14 cellular contexts compared by ENCODE assay signal in the genomic region with DNA sequence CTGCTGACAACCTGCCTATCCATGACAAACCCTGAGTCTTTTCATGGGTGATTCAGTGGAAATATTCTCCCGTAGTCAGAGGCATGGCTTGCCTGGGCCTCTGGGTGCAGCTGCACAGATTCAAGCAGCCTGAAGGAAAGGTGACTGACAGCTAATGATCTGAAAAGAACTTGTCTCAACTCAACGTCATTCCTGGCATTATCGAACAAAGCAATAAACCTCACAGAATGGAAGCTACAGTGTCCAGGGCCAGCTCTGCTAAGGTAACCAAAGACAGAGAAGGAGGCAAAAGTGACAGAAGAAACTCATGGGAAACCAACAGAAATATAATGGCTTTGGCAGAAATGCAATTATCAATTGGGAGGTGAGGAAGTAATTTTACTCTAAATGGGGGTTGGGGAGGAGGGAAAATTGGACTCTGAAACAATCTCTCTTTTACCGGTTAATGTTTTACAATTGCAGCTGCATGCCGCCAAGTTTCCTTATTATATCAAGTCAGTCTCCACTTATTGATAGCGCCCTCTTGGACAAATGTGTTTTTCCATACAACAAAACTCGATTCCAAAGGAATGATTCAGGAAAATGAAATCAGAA. TPM values are rescaled to one million over a fixed set of nuclear protein-coding genes. Genes with fewer than 3 reads are reported as not detected.
A peak's percentile ranks its signal among the peaks of the same experiment; 100 is the strongest.
DNase-seq lines count a peak whose midpoint lies in the region; ATAC-seq and TF ChIP-seq lines count a peak whose summit lies in the region.
"Had no signal": no experiment of that assay in that cellular context is flagged by ENCODE, and none has a peak within 500 bp of the region (broad histone marks: within the 10 kb centered on the region; RNA-seq: fewer than 3 reads in every experiment).

No MANE protein-coding gene starts in this region.

- peak overlapping the region; percentile 48; the same call in 1 of the 2 replicates for H3K4me2 ChIP-seq in IMR-90 (ENCODE audit: low read depth, low read length)

- H3K56ac ChIP-seq in IMR-90 (ENCODE audit: extremely low read depth, insufficient read depth, low read length) = no peak overlapping the region

- CTCF ChIA-PET in IMR-90 (lab: Yijun Ruan, JAX) = no interaction called here

- peak overlapping the region; percentile 41; the same call in 1 of the 2 replicates for H2BK20ac ChIP-seq in IMR-90 (ENCODE audit: low read depth, low read length)

- no peak overlapping the region for H2AFZ ChIP-seq in IMR-90 (replicated peaks; ENCODE audit: low read length, poor library complexity)

- H4K8ac ChIP-seq in IMR-90 (ENCODE audit: low read depth in 2 of 2, low read length in 2 of 2) = peak overlapping the region; percentile 17 to 35; a peak in 2 of 4 replicates

- H3K4me3 ChIP-seq in IMR-90 (ENCODE audit: insufficient read depth, low read depth, low read length) (no peak overlapping the region), colonic mucosa (no peak overlapping the region), lower lobe of right lung (no peak overlapping the region)

- peak overlapping the region; percentile 48; the same call in 1 of the 2 replicates for H4K91ac ChIP-seq in IMR-90 (ENCODE audit: insufficient read depth, low read depth, low read length)

- H3K4me1 ChIP-seq in IMR-90 (ENCODE audit: control insufficient read depth, insufficient read depth, low read length) (peaks cover 30% of the 10 kb centered on the region), colonic mucosa (peaks cover 3% of the 10 kb centered on the region), lower lobe of right lung (peaks cover 70% of the 10 kb centered on the region)

- peak overlapping the region; percentile 52 for H2BK5ac ChIP-seq in IMR-90 (ENCODE audit: low read depth, low read length, poor library complexity, severe bottlenecking)

- H2BK15ac ChIP-seq in IMR-90 (ENCODE audit: low read depth, low read length) = no peak overlapping the region

- H3K79me1 ChIP-seq in IMR-90 (ENCODE audit: low read depth in 1 of 2, low read length in 2 of 2) = peaks cover 25 to 83% of the 10 kb centered on the region in 2 experiments

- H3K18ac ChIP-seq in IMR-90 (ENCODE audit: low read depth, low read length) = peak overlapping the region; percentile 48; the same call in 1 of the 2 replicates

- TF ChIP-seq CTCF in IMR-90 (conservative IDR thresholded peaks at IDR 0.05; ENCODE audit: low read depth, low read length) = no peak
- no peak for TF ChIP-seq CTCF in colonic mucosa (IDR thresholded peaks at IDR 0.05)
- no peak for TF ChIP-seq CTCF in lower lobe of right lung (IDR thresholded peaks at IDR 0.05)

- BruUV-seq in IMR-90 (replicated peaks; lab: Mats Ljungman, UMichigan) = no TSS peak

- peaks cover 19% of the 10 kb centered on the region for H3K36me3 ChIP-seq in IMR-90 (ENCODE audit: control insufficient read depth, insufficient read depth, low read length)
- H3K36me3 ChIP-seq in colonic mucosa = no peaks in the 10 kb centered on the region
- H3K36me3 ChIP-seq in lower lobe of right lung = no peaks in the 10 kb centered on the region

- H4K20me1 ChIP-seq in IMR-90 (ENCODE audit: insufficient read depth, low read length) = peaks cover 58% of the 10 kb centered on the region

- in situ Hi-C loops in IMR-90 (cut with MboI; ENCODE audit: low sequenced_read_pairs) = no loop called here

- POLR2A ChIA-PET in IMR-90 (lab: Charles Lee; ENCODE audit: unreplicated experiment) = no interaction called here

- no peaks in the 10 kb centered on the region for H3K27me3 ChIP-seq in IMR-90 (ENCODE audit: control insufficient read depth, insufficient read depth, low read length)
- no peaks in the 10 kb centered on the region for H3K27me3 ChIP-seq in colonic mucosa
- no peaks in the 10 kb centered on the region for H3K27me3 ChIP-seq in lower lobe of right lung (ENCODE audit: low read depth)

- WGBS in IMR-90 (ENCODE audit: extremely low coverage in 2 of 2, insufficient read length in 1 of 2), 2 experiments = 0% methylated on average over 1 of the region's 7 CpGs; no CpG with 5 or more reads in 1 of the 2 experiments

- no peaks in the 10 kb centered on the region for H3K9me3 ChIP-seq in IMR-90 (ENCODE audit: control insufficient read depth, insufficient read depth, low read length)
- H3K9me3 ChIP-seq in colonic mucosa = no peaks in the 10 kb centered on the region
- H3K9me3 ChIP-seq in lower lobe of right lung = no peaks in the 10 kb centered on the region

- intact Hi-C loops in IMR-90 (cut with micrococcal nuclease) (no loop called here), colonic mucosa (cut with DNase I) (no loop called here), lower lobe of right lung (cut with DNase I) (no loop called here)

- H2BK120ac ChIP-seq in IMR-90 (ENCODE audit: low read depth, low read length) = 0 out of 2 replicates have a peak overlapping the region, but pooled peaks have one; percentile 10

- H4K5ac ChIP-seq in IMR-90 (ENCODE audit: low read depth, low read length) = peak overlapping the region; percentile 15; the same call in 1 of the 2 replicates

- H3K14ac ChIP-seq in IMR-90 (replicated peaks; ENCODE audit: low read depth, low read length) = peak overlapping the region; percentile 58; the same call in 1 of the 2 replicates

- peaks cover 21% of the 10 kb centered on the region for H3K9me1 ChIP-seq in IMR-90 (ENCODE audit: insufficient read depth, low read length)

- DNase-seq in IMR-90 = no peak
- DNase-seq in colonic mucosa = peak; percentile 68
- no peak for DNase-seq in lower lobe of right lung
- no peak for DNase-seq in substantia nigra (lab: John Stamatoyannopoulos, UW)
- no peak for DNase-seq in NOMO-1 treated with dmso at 0.1 percent for 144 hours (lab: John Stamatoyannopoulos, UW; ENCODE audit: unreplicated experiment)
- DNase-seq in EL = no peak
- DNase-seq: CD4-positive, alpha-beta memory T cell; effector memory CD8-positive, alpha-beta T cell; NCI-H1105 treated with DMSO at 0.1 percent for 48 hours; NCI-H226; stimulated activated CD4-positive, alpha-beta T cell treated with anti-CD3 and anti-CD28 coated beads, Interleukin-4, amount 100 ng/mL, for 4 hours; stimulated activated naive B cell treated with anti-CD40 and anti-IgM and Interleukin-4, amounts not matched to agents 10 μg/mL and 1 μg/mL and 100 μg/mL, for 72 hours had no signal

- dilution Hi-C loops in IMR-90 (cut with HindIII; ENCODE audit: low sequenced_read_pairs, unreplicated experiment) = no loop called here

- 0 out of 2 replicates have a peak, but pooled peaks have one; percentile 4 for ATAC-seq in IMR-90 (ENCODE audit: low read depth)
- peak in 1 of 2 donors; percentile 35 for ATAC-seq in lower lobe of right lung
- ATAC-seq in GM18505 (IDR thresholded peaks at IDR 0.05; ENCODE audit: unreplicated experiment) = no peak
- ATAC-seq: effector memory CD8-positive, alpha-beta T cell; HCT116; stimulated activated naive B cell treated with anti-CD40 and anti-IgM and Interleukin-4, amounts not matched to agents 10 μg/mL and 1 μg/mL and 100 μg/mL, for 72 hours had no signal

- peak overlapping the region; percentile 73 for H3K23ac ChIP-seq in IMR-90 (ENCODE audit: low read depth, low read length)

- TF ChIP-seq RAD21 in IMR-90 (IDR thresholded peaks at IDR 0.05; ENCODE audit: low read length) = no peak

- TF ChIP-seq POLR2A in IMR-90 (IDR thresholded peaks at IDR 0.05; ENCODE audit: low read depth, low read length) (no peak; the same call in 1 of the 2 replicates), GM18505 (IDR thresholded peaks at IDR 0.05; ENCODE audit: borderline replicate concordance, extremely low read depth, insufficient read depth, insufficient read length) (no peak)

- no peak overlapping the region for H2AK9ac ChIP-seq in IMR-90 (replicated peaks; ENCODE audit: low read depth, low read length, poor library complexity)

- H3K9ac ChIP-seq in IMR-90 (ENCODE audit: low read depth, low read length) (no peak overlapping the region; the same call in 1 of the 2 replicates), colonic mucosa (ENCODE audit: low read depth in 2 of 2, low read length in 2 of 2) (peak overlapping the region in 1 of 2 donors; percentile 79)

- peak overlapping the region; percentile 70 for H3K4ac ChIP-seq in IMR-90 (ENCODE audit: low read depth, low read length)

- H2AK5ac ChIP-seq in IMR-90 (ENCODE audit: low read depth, low read length) = peak overlapping the region; percentile 68; the same call in 1 of the 2 replicates

- H3K27ac ChIP-seq in IMR-90 (ENCODE audit: insufficient read depth, low read length) (0 out of 2 replicates have a peak overlapping the region, but pooled peaks have one; percentile 5), colonic mucosa (peak overlapping the region; percentile 58), lower lobe of right lung (peak overlapping the region; percentile 32), substantia nigra (ENCODE audit: low read depth, low read length, poor library complexity, severe bottlenecking) (peak overlapping the region; percentile 14)

TF ChIP-seq in IMR-90, 13 proteins besides CTCF, POLR2A, EP300 and RAD21 (continues in another document):
- TF ChIP-seq BHLHE40 (IDR thresholded peaks at IDR 0.05; ENCODE audit: low read depth, low read length) = no peak
- no peak for TF ChIP-seq SMC3 (IDR thresholded peaks at IDR 0.05; ENCODE audit: low read depth, low read length)
- no peak for TF ChIP-seq MAFK (IDR thresholded peaks at IDR 0.05; ENCODE audit: low read depth, low read length)
- no peak for TF ChIP-seq RFX5 (IDR thresholded peaks at IDR 0.05; ENCODE audit: low read depth, low read length)
- no peak for TF ChIP-seq NFE2L2 (IDR thresholded peaks at IDR 0.05; ENCODE audit: low read depth, low read length)
- TF ChIP-seq, protein P1, sequence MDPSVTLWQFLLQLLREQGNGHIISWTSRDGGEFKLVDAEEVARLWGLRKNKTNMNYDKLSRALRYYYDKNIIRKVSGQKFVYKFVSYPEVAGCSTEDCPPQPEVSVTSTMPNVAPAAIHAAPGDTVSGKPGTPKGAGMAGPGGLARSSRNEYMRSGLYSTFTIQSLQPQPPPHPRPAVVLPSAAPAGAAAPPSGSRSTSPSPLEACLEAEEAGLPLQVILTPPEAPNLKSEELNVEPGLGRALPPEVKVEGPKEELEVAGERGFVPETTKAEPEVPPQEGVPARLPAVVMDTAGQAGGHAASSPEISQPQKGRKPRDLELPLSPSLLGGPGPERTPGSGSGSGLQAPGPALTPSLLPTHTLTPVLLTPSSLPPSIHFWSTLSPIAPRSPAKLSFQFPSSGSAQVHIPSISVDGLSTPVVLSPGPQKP (IDR thresholded peaks at IDR 0.05; ENCODE audit: borderline replicate concordance, low read depth, low read length) = no peak
- no peak for TF ChIP-seq CEBPB (IDR thresholded peaks at IDR 0.05; ENCODE audit: low read depth, low read length)
- TF ChIP-seq RCOR1 (IDR thresholded peaks at IDR 0.05; ENCODE audit: insufficient replicate concordance, low read length) = no peak
- TF ChIP-seq FOS (IDR thresholded peaks at IDR 0.05; ENCODE audit: low read depth, low read length) = no peak

RNA-seq across cellular contexts. Expression of gene STARD13, which starts 12.9 kb away (rescaled TPM):
- total RNA-seq in IMR-90 (2012; rRNA removed) (46.6 and 46.9 TPM in 2 replicates), colonic mucosa (10 to 100 TPM; 21.3 to 30.2 TPM), lower lobe of right lung (61.0 TPM)
- polyA plus RNA-seq in IMR-90 (2012; rRNA removed) = 23.6 and 27.0 TPM in 2 replicates
- 11.8 and 14.7 TPM in 2 replicates for polyA plus RNA-seq in IMR-90 (2012; cell fraction: cytosol; rRNA removed)
- polyA plus RNA-seq in IMR-90 (2012; cell fraction: nucleus; rRNA removed; ENCODE audit: low replicate concordance) = 43.0 and 67.3 TPM in 2 replicates
- polyA plus RNA-seq: CD4-positive, alpha-beta memory T cell had no signal

Comparison
In these comparisons a context has a peak if more than half of its experiments do, and no peak if none do; other contexts are left out.
1. H3K27ac ChIP-seq: peak in every context shown above with its lines; median percentile 58 in colonic mucosa; 32 in lower lobe of right lung; 14 in substantia nigra; 5 in IMR-90.